ENCODE assay signal across 1 cellular context in the genomic region with DNA sequence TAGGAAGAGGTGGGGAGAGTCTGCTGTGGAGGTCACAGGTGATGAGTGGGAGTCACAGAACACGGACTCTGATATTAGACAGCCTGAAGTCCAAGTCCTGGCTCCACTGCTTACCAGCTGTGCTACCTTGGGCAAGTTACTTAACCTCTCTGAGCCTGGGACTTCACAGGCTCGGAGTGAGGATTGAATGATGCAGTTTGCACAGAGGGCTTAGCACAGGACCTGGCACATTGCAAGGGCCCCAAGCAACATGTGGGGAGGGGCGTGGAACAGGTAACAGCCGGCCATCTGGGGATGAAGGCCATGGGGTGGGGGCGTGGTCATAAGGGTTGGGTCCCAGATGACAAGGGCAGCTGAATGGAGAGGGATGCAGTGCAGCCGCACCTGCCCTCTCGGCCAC.
A peak's percentile ranks its signal among the peaks of the same experiment; 100 is the strongest.
TF ChIP-seq lines count a peak whose summit lies in the region.

No MANE protein-coding gene starts in this region.

TF ChIP-seq in HepG2, 621 proteins besides CTCF, POLR2A, EP300 and RAD21:
- TF ChIP-seq ZNF768 (CRISPR knock-in tag; IDR thresholded peaks at IDR 0.05) (peak; percentile 97), ZNF598 (CRISPR knock-in tag; IDR thresholded peaks at IDR 0.05; ENCODE audit: borderline replicate concordance) (no peak), ZBTB44 (CRISPR knock-in tag; IDR thresholded peaks at IDR 0.05) (no peak), ZMYM3 (CRISPR knock-in tag; IDR thresholded peaks at IDR 0.05) (peak; percentile 83), SKIL (CRISPR knock-in tag; IDR thresholded peaks at IDR 0.05; ENCODE audit: borderline replicate concordance) (0 out of 2 replicates have a peak, but pooled peaks have one; percentile 24)
